22 cellular contexts compared by ENCODE assay signal in genomic region chr3:31671456-31671855, GRCh38.
"Had no signal": no experiment of that assay in that cellular context is flagged by ENCODE, and none has a peak within 500 bp of the region (broad histone marks: within the 10 kb centered on the region; RNA-seq: fewer than 3 reads in every experiment).

No MANE protein-coding gene starts in this region.

- H3K27ac ChIP-seq: dorsolateral prefrontal cortex, prostate gland, sigmoid colon, spleen, suprapubic skin, transverse colon, vagina had no signal

- ATAC-seq: right cardiac atrium; stimulated activated naive CD8-positive, alpha-beta T cell treated with anti-CD3 and anti-CD28 coated beads, Interleukin-15, amount 100 ng/mL, for 72 hours had no signal

- H3K27ac Mint-ChIP-seq: mesothelial cell of epicardium; natural killer cell treated with Interleukin-12 subunit alpha and Interleukin-12 subunit beta and Interleukin-15 and Interleukin-18, amount 100 ng/mL, for 72 hours had no signal

- FAIRE-seq: frontal cortex, keratinocyte had no signal

- H3K4me1 Mint-ChIP-seq: stimulated activated naive CD8-positive, alpha-beta T cell treated with anti-CD3 and anti-CD28 coated beads, Interleukin-15, amount 100 ng/mL, for 72 hours had no signal

- H3K4me1 ChIP-seq: prostate gland, sigmoid colon, suprapubic skin, vagina had no signal

- H3K36me3 ChIP-seq: prostate gland, sigmoid colon, suprapubic skin, transverse colon, vagina had no signal

- H3K4me3 Mint-ChIP-seq: mesothelial cell of epicardium; natural killer cell treated with Interleukin-12 subunit alpha and Interleukin-12 subunit beta and Interleukin-15 and Interleukin-18, amount 100 ng/mL, for 72 hours; stimulated activated naive CD8-positive, alpha-beta T cell treated with anti-CD3 and anti-CD28 coated beads, Interleukin-15, amount 100 ng/mL, for 72 hours had no signal

- H3K36me3 Mint-ChIP-seq: mesothelial cell of epicardium; natural killer cell treated with Interleukin-12 subunit alpha and Interleukin-12 subunit beta and Interleukin-15 and Interleukin-18, amount 100 ng/mL, for 72 hours had no signal

- H3K27me3 ChIP-seq: dorsolateral prefrontal cortex, sigmoid colon, spleen, suprapubic skin, transverse colon, vagina had no signal

- H3K4me3 ChIP-seq: dorsolateral prefrontal cortex, mucosa of descending colon, prostate gland, sigmoid colon, spleen, suprapubic skin, transverse colon, vagina had no signal

- DNase-seq: cortex of kidney; dorsolateral prefrontal cortex; effector CD4-positive, alpha-beta T cell; hypothalamus; mesenchymal stem cell; naive B cell; nucleus accumbens; right cardiac atrium; sigmoid colon; spleen; stimulated activated CD4-positive, alpha-beta T cell treated with anti-CD3 and anti-CD28 coated beads, Interleukin-4, amount 100 ng/mL, for 4 hours; stimulated activated naive CD4-positive, alpha-beta T cell; stimulated activated naive CD8-positive, alpha-beta T cell treated with anti-CD3 and anti-CD28 coated beads, Interleukin-15, amount 100 ng/mL, for 72 hours; transverse colon had no signal

- H3K27me3 Mint-ChIP-seq: naive B cell; stimulated activated naive CD8-positive, alpha-beta T cell treated with anti-CD3 and anti-CD28 coated beads, Interleukin-15, amount 100 ng/mL, for 72 hours had no signal

- H3K9me3 Mint-ChIP-seq: natural killer cell treated with Interleukin-12 subunit alpha and Interleukin-12 subunit beta and Interleukin-15 and Interleukin-18, amount 100 ng/mL, for 72 hours had no signal

- H3K9me3 ChIP-seq: mucosa of descending colon, prostate gland, sigmoid colon, spleen, suprapubic skin, transverse colon, vagina had no signal
